In the genomic region with DNA sequence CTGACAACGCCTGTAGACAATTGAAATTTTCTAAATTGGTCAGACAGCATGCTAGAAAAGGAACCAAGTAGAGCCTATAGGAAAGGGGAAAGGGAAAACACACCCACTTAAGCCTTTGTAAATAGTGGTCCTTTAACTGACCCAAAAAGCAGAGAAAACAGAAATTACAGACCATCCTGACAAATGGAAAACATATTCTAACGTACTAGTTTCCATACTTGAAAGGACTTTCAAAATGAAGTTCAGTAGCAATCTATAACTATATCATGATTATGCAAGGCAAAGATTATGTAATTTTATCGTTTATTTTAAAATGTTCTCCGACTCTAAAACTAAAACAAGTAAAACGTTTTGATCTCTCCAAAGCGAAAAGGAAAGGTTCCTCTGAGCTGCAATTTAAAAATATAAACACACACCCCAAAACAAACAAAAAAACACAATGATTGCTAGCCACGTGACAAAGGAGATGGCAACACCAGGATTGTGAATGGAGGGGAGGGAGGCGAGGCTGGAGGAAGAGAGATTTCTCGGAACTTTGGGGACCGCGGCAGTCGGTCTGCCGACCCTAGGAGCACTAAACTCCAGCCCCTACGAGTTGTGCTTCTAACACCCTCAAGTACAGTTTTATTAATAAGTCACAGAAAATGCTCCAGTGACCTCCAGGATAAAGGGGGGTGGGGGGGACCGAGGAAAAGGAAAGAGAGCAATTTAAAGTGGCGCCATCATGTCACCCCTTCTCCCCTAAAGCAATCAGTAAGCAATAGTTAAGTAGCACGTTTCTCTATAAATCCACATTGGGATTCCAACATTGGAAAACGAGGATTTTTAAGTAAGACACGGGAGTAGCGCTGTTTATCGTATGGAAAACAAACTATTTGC, we compare ENCODE assay signal across 1 cellular context.
TF ChIP-seq lines count a peak whose summit lies in the region.

No MANE protein-coding gene starts in this region.

TF ChIP-seq in HepG2, 621 proteins besides CTCF, POLR2A, EP300 and RAD21 (continued from another document and continues in another):
- no peak; the same call in 1 of the 2 replicates for TF ChIP-seq KLF9 (CRISPR knock-in tag; IDR thresholded peaks at IDR 0.05; ENCODE audit: low read depth)
- no peak for TF ChIP-seq ZNF652 (CRISPR knock-in tag; IDR thresholded peaks at IDR 0.05; ENCODE audit: borderline replicate concordance, low read depth)
- TF ChIP-seq FOXM1 (CRISPR knock-in tag; IDR thresholded peaks at IDR 0.05): no peak
- TF ChIP-seq ZNF431 (CRISPR knock-in tag; IDR thresholded peaks at IDR 0.05; ENCODE audit: borderline replicate concordance, low read depth): no peak
- TF ChIP-seq ZSCAN9 (CRISPR knock-in tag; IDR thresholded peaks at IDR 0.05; ENCODE audit: borderline replicate concordance): no peak
- TF ChIP-seq ZNF670 (CRISPR knock-in tag; IDR thresholded peaks at IDR 0.05; ENCODE audit: borderline replicate concordance): no peak
- TF ChIP-seq, protein P1, sequence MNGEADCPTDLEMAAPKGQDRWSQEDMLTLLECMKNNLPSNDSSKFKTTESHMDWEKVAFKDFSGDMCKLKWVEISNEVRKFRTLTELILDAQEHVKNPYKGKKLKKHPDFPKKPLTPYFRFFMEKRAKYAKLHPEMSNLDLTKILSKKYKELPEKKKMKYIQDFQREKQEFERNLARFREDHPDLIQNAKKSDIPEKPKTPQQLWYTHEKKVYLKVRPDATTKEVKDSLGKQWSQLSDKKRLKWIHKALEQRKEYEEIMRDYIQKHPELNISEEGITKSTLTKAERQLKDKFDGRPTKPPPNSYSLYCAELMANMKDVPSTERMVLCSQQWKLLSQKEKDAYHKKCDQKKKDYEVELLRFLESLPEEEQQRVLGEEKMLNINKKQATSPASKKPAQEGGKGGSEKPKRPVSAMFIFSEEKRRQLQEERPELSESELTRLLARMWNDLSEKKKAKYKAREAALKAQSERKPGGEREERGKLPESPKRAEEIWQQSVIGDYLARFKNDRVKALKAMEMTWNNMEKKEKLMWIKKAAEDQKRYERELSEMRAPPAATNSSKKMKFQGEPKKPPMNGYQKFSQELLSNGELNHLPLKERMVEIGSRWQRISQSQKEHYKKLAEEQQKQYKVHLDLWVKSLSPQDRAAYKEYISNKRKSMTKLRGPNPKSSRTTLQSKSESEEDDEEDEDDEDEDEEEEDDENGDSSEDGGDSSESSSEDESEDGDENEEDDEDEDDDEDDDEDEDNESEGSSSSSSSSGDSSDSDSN (CRISPR knock-in tag; IDR thresholded peaks at IDR 0.05): no peak; the same call in 1 of the 2 replicates
- TF ChIP-seq ZNF264 (CRISPR knock-in tag; IDR thresholded peaks at IDR 0.05): no peak; the same call in 1 of the 2 replicates
- TF ChIP-seq TP53 (CRISPR knock-in tag; conservative IDR thresholded peaks at IDR 0.05): no peak
- no peak for TF ChIP-seq MBD4 (IDR thresholded peaks at IDR 0.05; ENCODE audit: borderline replicate concordance, low read length)
- TF ChIP-seq, protein P2, sequence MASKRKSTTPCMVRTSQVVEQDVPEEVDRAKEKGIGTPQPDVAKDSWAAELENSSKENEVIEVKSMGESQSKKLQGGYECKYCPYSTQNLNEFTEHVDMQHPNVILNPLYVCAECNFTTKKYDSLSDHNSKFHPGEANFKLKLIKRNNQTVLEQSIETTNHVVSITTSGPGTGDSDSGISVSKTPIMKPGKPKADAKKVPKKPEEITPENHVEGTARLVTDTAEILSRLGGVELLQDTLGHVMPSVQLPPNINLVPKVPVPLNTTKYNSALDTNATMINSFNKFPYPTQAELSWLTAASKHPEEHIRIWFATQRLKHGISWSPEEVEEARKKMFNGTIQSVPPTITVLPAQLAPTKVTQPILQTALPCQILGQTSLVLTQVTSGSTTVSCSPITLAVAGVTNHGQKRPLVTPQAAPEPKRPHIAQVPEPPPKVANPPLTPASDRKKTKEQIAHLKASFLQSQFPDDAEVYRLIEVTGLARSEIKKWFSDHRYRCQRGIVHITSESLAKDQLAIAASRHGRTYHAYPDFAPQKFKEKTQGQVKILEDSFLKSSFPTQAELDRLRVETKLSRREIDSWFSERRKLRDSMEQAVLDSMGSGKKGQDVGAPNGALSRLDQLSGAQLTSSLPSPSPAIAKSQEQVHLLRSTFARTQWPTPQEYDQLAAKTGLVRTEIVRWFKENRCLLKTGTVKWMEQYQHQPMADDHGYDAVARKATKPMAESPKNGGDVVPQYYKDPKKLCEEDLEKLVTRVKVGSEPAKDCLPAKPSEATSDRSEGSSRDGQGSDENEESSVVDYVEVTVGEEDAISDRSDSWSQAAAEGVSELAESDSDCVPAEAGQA (IDR thresholded peaks at IDR 0.05; ENCODE audit: low read depth): no peak
- TF ChIP-seq, protein P2 (CRISPR knock-in tag; IDR thresholded peaks at IDR 0.05; ENCODE audit: borderline replicate concordance): no peak
- 0 out of 2 replicates have a peak, but pooled peaks have one; percentile 19 for TF ChIP-seq CEBPB (IDR thresholded peaks at IDR 0.05; ENCODE audit: borderline replicate concordance, low read depth, low read length)
- TF ChIP-seq, protein P3, sequence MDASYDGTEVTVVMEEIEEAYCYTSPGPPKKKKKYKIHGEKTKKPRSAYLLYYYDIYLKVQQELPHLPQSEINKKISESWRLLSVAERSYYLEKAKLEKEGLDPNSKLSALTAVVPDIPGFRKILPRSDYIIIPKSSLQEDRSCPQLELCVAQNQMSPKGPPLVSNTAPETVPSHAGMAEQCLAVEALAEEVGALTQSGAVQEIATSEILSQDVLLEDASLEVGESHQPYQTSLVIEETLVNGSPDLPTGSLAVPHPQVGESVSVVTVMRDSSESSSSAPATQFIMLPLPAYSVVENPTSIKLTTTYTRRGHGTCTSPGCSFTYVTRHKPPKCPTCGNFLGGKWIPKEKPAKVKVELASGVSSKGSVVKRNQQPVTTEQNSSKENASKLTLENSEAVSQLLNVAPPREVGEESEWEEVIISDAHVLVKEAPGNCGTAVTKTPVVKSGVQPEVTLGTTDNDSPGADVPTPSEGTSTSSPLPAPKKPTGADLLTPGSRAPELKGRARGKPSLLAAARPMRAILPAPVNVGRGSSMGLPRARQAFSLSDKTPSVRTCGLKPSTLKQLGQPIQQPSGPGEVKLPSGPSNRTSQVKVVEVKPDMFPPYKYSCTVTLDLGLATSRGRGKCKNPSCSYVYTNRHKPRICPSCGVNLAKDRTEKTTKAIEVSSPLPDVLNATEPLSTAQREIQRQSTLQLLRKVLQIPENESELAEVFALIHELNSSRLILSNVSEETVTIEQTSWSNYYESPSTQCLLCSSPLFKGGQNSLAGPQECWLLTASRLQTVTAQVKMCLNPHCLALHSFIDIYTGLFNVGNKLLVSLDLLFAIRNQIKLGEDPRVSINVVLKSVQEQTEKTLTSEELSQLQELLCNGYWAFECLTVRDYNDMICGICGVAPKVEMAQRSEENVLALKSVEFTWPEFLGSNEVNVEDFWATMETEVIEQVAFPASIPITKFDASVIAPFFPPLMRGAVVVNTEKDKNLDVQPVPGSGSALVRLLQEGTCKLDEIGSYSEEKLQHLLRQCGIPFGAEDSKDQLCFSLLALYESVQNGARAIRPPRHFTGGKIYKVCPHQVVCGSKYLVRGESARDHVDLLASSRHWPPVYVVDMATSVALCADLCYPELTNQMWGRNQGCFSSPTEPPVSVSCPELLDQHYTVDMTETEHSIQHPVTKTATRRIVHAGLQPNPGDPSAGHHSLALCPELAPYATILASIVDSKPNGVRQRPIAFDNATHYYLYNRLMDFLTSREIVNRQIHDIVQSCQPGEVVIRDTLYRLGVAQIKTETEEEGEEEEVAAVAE (CRISPR knock-in tag; IDR thresholded peaks at IDR 0.05; ENCODE audit: borderline replicate concordance): no peak
- 0 out of 2 replicates have a peak, but pooled peaks have one; percentile 13 for TF ChIP-seq ZNF614 (CRISPR knock-in tag; IDR thresholded peaks at IDR 0.05; ENCODE audit: borderline replicate concordance)
- no peak for TF ChIP-seq ZNF230 (CRISPR knock-in tag; IDR thresholded peaks at IDR 0.05)
- no peak; the same call in 1 of the 2 replicates for TF ChIP-seq NFIC (IDR thresholded peaks at IDR 0.05; ENCODE audit: low read length)
- TF ChIP-seq NAIF1 (CRISPR knock-in tag; IDR thresholded peaks at IDR 0.05; ENCODE audit: borderline replicate concordance): 0 out of 2 replicates have a peak, but pooled peaks have one; percentile 44
- no peak for TF ChIP-seq KDM2A (CRISPR knock-in tag; IDR thresholded peaks at IDR 0.05; ENCODE audit: borderline replicate concordance, low read depth)
- TF ChIP-seq FOXJ3 (CRISPR knock-in tag; IDR thresholded peaks at IDR 0.05; ENCODE audit: borderline replicate concordance): no peak
- no peak for TF ChIP-seq ZNF564 (CRISPR knock-in tag; IDR thresholded peaks at IDR 0.05)
- TF ChIP-seq, protein P4, sequence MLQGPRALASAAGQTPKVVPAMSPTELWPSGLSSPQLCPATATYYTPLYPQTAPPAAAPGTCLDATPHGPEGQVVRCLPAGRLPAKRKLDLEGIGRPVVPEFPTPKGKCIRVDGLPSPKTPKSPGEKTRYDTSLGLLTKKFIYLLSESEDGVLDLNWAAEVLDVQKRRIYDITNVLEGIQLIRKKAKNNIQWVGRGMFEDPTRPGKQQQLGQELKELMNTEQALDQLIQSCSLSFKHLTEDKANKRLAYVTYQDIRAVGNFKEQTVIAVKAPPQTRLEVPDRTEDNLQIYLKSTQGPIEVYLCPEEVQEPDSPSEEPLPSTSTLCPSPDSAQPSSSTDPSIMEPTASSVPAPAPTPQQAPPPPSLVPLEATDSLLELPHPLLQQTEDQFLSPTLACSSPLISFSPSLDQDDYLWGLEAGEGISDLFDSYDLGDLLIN (CRISPR knock-in tag; IDR thresholded peaks at IDR 0.05; ENCODE audit: borderline replicate concordance): no peak
- TF ChIP-seq, protein P5, sequence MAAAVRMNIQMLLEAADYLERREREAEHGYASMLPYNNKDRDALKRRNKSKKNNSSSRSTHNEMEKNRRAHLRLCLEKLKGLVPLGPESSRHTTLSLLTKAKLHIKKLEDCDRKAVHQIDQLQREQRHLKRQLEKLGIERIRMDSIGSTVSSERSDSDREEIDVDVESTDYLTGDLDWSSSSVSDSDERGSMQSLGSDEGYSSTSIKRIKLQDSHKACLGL (CRISPR knock-in tag; IDR thresholded peaks at IDR 0.05): no peak
- TF ChIP-seq ZNF501 (CRISPR knock-in tag; IDR thresholded peaks at IDR 0.05): no peak
- TF ChIP-seq, protein P6, sequence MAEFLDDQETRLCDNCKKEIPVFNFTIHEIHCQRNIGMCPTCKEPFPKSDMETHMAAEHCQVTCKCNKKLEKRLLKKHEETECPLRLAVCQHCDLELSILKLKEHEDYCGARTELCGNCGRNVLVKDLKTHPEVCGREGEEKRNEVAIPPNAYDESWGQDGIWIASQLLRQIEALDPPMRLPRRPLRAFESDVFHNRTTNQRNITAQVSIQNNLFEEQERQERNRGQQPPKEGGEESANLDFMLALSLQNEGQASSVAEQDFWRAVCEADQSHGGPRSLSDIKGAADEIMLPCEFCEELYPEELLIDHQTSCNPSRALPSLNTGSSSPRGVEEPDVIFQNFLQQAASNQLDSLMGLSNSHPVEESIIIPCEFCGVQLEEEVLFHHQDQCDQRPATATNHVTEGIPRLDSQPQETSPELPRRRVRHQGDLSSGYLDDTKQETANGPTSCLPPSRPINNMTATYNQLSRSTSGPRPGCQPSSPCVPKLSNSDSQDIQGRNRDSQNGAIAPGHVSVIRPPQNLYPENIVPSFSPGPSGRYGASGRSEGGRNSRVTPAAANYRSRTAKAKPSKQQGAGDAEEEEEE (CRISPR knock-in tag; IDR thresholded peaks at IDR 0.05; ENCODE audit: borderline replicate concordance): no peak
- no peak for TF ChIP-seq ZSCAN25 (CRISPR knock-in tag; IDR thresholded peaks at IDR 0.05)
- TF ChIP-seq, protein P7, sequence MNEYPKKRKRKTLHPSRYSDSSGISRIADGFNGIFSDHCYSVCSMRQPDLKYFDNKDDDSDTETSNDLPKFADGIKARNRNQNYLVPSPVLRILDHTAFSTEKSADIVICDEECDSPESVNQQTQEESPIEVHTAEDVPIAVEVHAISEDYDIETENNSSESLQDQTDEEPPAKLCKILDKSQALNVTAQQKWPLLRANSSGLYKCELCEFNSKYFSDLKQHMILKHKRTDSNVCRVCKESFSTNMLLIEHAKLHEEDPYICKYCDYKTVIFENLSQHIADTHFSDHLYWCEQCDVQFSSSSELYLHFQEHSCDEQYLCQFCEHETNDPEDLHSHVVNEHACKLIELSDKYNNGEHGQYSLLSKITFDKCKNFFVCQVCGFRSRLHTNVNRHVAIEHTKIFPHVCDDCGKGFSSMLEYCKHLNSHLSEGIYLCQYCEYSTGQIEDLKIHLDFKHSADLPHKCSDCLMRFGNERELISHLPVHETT (CRISPR knock-in tag; conservative IDR thresholded peaks at IDR 0.05): no peak
- TF ChIP-seq, protein P8, sequence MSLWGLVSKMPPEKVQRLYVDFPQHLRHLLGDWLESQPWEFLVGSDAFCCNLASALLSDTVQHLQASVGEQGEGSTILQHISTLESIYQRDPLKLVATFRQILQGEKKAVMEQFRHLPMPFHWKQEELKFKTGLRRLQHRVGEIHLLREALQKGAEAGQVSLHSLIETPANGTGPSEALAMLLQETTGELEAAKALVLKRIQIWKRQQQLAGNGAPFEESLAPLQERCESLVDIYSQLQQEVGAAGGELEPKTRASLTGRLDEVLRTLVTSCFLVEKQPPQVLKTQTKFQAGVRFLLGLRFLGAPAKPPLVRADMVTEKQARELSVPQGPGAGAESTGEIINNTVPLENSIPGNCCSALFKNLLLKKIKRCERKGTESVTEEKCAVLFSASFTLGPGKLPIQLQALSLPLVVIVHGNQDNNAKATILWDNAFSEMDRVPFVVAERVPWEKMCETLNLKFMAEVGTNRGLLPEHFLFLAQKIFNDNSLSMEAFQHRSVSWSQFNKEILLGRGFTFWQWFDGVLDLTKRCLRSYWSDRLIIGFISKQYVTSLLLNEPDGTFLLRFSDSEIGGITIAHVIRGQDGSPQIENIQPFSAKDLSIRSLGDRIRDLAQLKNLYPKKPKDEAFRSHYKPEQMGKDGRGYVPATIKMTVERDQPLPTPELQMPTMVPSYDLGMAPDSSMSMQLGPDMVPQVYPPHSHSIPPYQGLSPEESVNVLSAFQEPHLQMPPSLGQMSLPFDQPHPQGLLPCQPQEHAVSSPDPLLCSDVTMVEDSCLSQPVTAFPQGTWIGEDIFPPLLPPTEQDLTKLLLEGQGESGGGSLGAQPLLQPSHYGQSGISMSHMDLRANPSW (CRISPR knock-in tag; IDR thresholded peaks at IDR 0.05; ENCODE audit: borderline replicate concordance): 0 out of 2 replicates have a peak, but pooled peaks have one; percentile 66
- no peak for TF ChIP-seq ZC3H4 (CRISPR knock-in tag; IDR thresholded peaks at IDR 0.05; ENCODE audit: borderline replicate concordance)
- TF ChIP-seq, protein P9, sequence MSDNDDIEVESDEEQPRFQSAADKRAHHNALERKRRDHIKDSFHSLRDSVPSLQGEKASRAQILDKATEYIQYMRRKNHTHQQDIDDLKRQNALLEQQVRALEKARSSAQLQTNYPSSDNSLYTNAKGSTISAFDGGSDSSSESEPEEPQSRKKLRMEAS (IDR thresholded peaks at IDR 0.05): peak; percentile 69; the same call in 1 of the 2 replicates
